Comparison of ENCODE assay signal across 8 cellular contexts in genomic region chr19:46404039-46404883, GRCh38. TPM values are rescaled to one million over a fixed set of nuclear protein-coding genes. Genes with fewer than 3 reads are reported as not detected.
DNase-seq lines count a peak whose midpoint lies in the region; ATAC-seq and TF ChIP-seq lines count a peak whose summit lies in the region.

No MANE protein-coding gene starts in this region.

- no peak for TF ChIP-seq POLR2A in IMR-90 (IDR thresholded peaks at IDR 0.05; ENCODE audit: low read depth, low read length)
- TF ChIP-seq POLR2A in upper lobe of left lung (IDR thresholded peaks at IDR 0.05): no peak

- H3K4me1 ChIP-seq in IMR-90 (ENCODE audit: control insufficient read depth, insufficient read depth, low read length): peaks cover 13% of the 10 kb centered on the region
- peaks cover 0 to 9% of the 10 kb centered on the region in 2 donors for H3K4me1 ChIP-seq in duodenal mucosa (ENCODE audit: control insufficient read depth in 1 of 2, insufficient read depth in 2 of 2, low read length in 2 of 2)
- peaks cover 24% of the 10 kb centered on the region for H3K4me1 ChIP-seq in mesenchymal stem cell (ENCODE audit: control insufficient read depth, insufficient read depth, low read depth, low read length)
- peaks cover 17 to 36% (median 25%) of the 10 kb centered on the region in 4 donors for H3K4me1 ChIP-seq in upper lobe of left lung

- H3K56ac ChIP-seq in IMR-90 (ENCODE audit: extremely low read depth, insufficient read depth, low read length): no peak overlapping the region

- POLR2A ChIA-PET in IMR-90 (lab: Charles Lee; ENCODE audit: unreplicated experiment): no interaction called here

- no peak overlapping the region for H3K23ac ChIP-seq in IMR-90 (ENCODE audit: low read depth, low read length)
- peak overlapping the region in 1 of 2 experiments; percentile 48 for H3K23ac ChIP-seq in mesenchymal stem cell (ENCODE audit: low read length in 2 of 2)

- TF ChIP-seq CTCF in AG09309 (IDR thresholded peaks at IDR 0.05; ENCODE audit: control insufficient read depth, insufficient read depth, low read depth, low read length, missing control alignments) (peak; percentile 14), IMR-90 (conservative IDR thresholded peaks at IDR 0.05; ENCODE audit: low read depth, low read length) (peak; percentile 27; the same call in 1 of the 2 replicates), upper lobe of left lung (IDR thresholded peaks at IDR 0.05) (no peak)

- H3K9me3 ChIP-seq in IMR-90 (ENCODE audit: control insufficient read depth, insufficient read depth, low read length) (no peaks in the 10 kb centered on the region), duodenal mucosa (ENCODE audit: control insufficient read depth in 1 of 2, low read length in 2 of 2) (no peaks in the 10 kb centered on the region), mesenchymal stem cell (ENCODE audit: control insufficient read depth, low read length) (no peaks in the 10 kb centered on the region), upper lobe of left lung (no peaks in the 10 kb centered on the region)

- H3K18ac ChIP-seq in IMR-90 (ENCODE audit: low read depth, low read length): no peak overlapping the region
- H3K18ac ChIP-seq in mesenchymal stem cell (ENCODE audit: low read depth in 1 of 2, low read length in 2 of 2): peak overlapping the region; percentile 65 to 67

- 0 out of 2 replicates have a peak overlapping the region, but pooled peaks have one; percentile 26 for H3K9ac ChIP-seq in IMR-90 (ENCODE audit: low read depth, low read length)
- peak overlapping the region; percentile 64 to 73 for H3K9ac ChIP-seq in duodenal mucosa (ENCODE audit: low read depth in 1 of 2, low read length in 2 of 2)
- peak overlapping the region; percentile 77 for H3K9ac ChIP-seq in mesenchymal stem cell (ENCODE audit: low read length)

- H3K4me3 ChIP-seq in AG09309 (ENCODE audit: control insufficient read depth, low read depth, low read length) (peak overlapping the region; percentile 20), IMR-90 (ENCODE audit: insufficient read depth, low read depth, low read length) (no peak overlapping the region), duodenal mucosa (ENCODE audit: low read depth in 1 of 2, low read length in 2 of 2) (peak overlapping the region; percentile 74 to 84), mesenchymal stem cell (ENCODE audit: insufficient read depth in 1 of 2, low read depth in 1 of 2, low read length in 2 of 2) (peak overlapping the region; percentile 49 to 77), upper lobe of left lung (peak overlapping the region in 3 of 4 donors; percentile 27 to 47 (median 45))

- H3K27ac ChIP-seq in IMR-90 (ENCODE audit: insufficient read depth, low read length) (no peak overlapping the region), duodenal mucosa (ENCODE audit: low read depth, low read length) (peak overlapping the region; percentile 10), mesenchymal stem cell (ENCODE audit: low read length, poor library complexity, severe bottlenecking) (peak overlapping the region; percentile 64), upper lobe of left lung (peak overlapping the region; percentile 17 to 54 (median 38))

- H3K14ac ChIP-seq in IMR-90 (replicated peaks; ENCODE audit: low read depth, low read length): 0 out of 2 replicates have a peak overlapping the region, but pooled peaks have one; percentile 61
- H3K14ac ChIP-seq in mesenchymal stem cell (ENCODE audit: low read length in 2 of 2): peak overlapping the region in 1 of 2 experiments; percentile 86

- TF ChIP-seq EP300 in upper lobe of left lung (IDR thresholded peaks at IDR 0.05): no peak

- H3K79me1 ChIP-seq in IMR-90 (ENCODE audit: low read depth in 1 of 2, low read length in 2 of 2): 0 out of 4 replicates have a peak, but pooled peaks cover 0 to 4% of the 10 kb centered on the region in 2 experiments
- peaks cover 2% of the 10 kb centered on the region for H3K79me1 ChIP-seq in mesenchymal stem cell (replicated peaks; ENCODE audit: low read length, poor library complexity, severe bottlenecking)

- H4K20me1 ChIP-seq in IMR-90 (ENCODE audit: insufficient read depth, low read length): no peaks in the 10 kb centered on the region; the same call in 1 of the 2 replicates

- H3K27me3 ChIP-seq in IMR-90 (ENCODE audit: control insufficient read depth, insufficient read depth, low read length) (peaks cover 4% of the 10 kb centered on the region; the same call in 1 of the 2 replicates), duodenal mucosa (ENCODE audit: control insufficient read depth in 1 of 2, insufficient read depth in 2 of 2, low read length in 2 of 2) (peaks cover 17 to 22% of the 10 kb centered on the region in 2 donors), mesenchymal stem cell (ENCODE audit: control insufficient read depth in 1 of 2, insufficient read depth in 1 of 2, low read length in 2 of 2) (peaks cover 0 to 26% of the 10 kb centered on the region in 2 experiments), upper lobe of left lung (peaks cover 0 to 7% (median 4%) of the 10 kb centered on the region in 4 donors)

- H3K9me1 ChIP-seq in IMR-90 (ENCODE audit: insufficient read depth, low read length): peaks cover 3% of the 10 kb centered on the region; the same call in 1 of the 2 replicates

- H2BK5ac ChIP-seq in IMR-90 (ENCODE audit: low read depth, low read length, poor library complexity, severe bottlenecking) (no peak overlapping the region), mesenchymal stem cell (ENCODE audit: low read depth, low read length, poor library complexity, severe bottlenecking) (no peak overlapping the region)

- in situ Hi-C loops in IMR-90 (cut with MboI; ENCODE audit: low sequenced_read_pairs): loop anchor here (5.0 kb wide), 1 partner anchor 83 kb away; no protein-coding TSS in a partner anchor

- peak overlapping the region; percentile 20; the same call in 1 of the 2 replicates for H3K4me2 ChIP-seq in IMR-90 (ENCODE audit: low read depth, low read length)
- H3K4me2 ChIP-seq in mesenchymal stem cell (ENCODE audit: low read length, poor library complexity, severe bottlenecking): peak overlapping the region; percentile 84

- ATAC-seq in IMR-90 (ENCODE audit: low read depth) (peak; percentile 50; the same call in 1 of the 2 replicates), upper lobe of left lung (ENCODE audit: low FRiP score in 2 of 2) (peak; percentile 50 to 75)
- no peak for ATAC-seq in activated CD4-positive, CD25-positive, alpha-beta regulatory T cell treated with anti-CD3 and anti-CD28 coated beads, Interleukin-2, amount 50 U/mL, for 24 hours

- H2AFZ ChIP-seq in IMR-90 (replicated peaks; ENCODE audit: low read length, poor library complexity) (peak overlapping the region; percentile 87), mesenchymal stem cell (ENCODE audit: low read depth, low read length) (peak overlapping the region; percentile 7)

- H3K36me3 ChIP-seq in IMR-90 (ENCODE audit: control insufficient read depth, insufficient read depth, low read length) (0 out of 2 replicates have a peak, but pooled peaks cover 2% of the 10 kb centered on the region), duodenal mucosa (ENCODE audit: control insufficient read depth in 1 of 2, insufficient read depth in 2 of 2, low read length in 2 of 2) (no peaks in the 10 kb centered on the region), mesenchymal stem cell (ENCODE audit: control insufficient read depth in 1 of 2, insufficient read depth in 2 of 2, low read depth in 1 of 2, low read length in 2 of 2) (no peaks in the 10 kb centered on the region), upper lobe of left lung (no peaks in the 10 kb centered on the region)

- peak overlapping the region; percentile 24; the same call in 1 of the 2 replicates for H4K5ac ChIP-seq in IMR-90 (ENCODE audit: low read depth, low read length)

- WGBS in IMR-90 (ENCODE audit: extremely low coverage in 2 of 2, insufficient read length in 1 of 2), 2 experiments: 18% methylated on average over 11 of the region's 42 CpGs; no CpG with 5 or more reads in 1 of the 2 experiments
- WGBS in mesenchymal stem cell: 6% methylated on average over 42 of the region's 42 CpGs
- 4 to 7% methylated on average over 29 to 41 of the region's 42 CpGs for WGBS in upper lobe of left lung, 2 donors

- H2BK120ac ChIP-seq in IMR-90 (ENCODE audit: low read depth, low read length) (peak overlapping the region; percentile 10; the same call in 1 of the 2 replicates), mesenchymal stem cell (ENCODE audit: low read depth, low read length) (peak overlapping the region; percentile 65)

- TF ChIP-seq RAD21 in IMR-90 (IDR thresholded peaks at IDR 0.05; ENCODE audit: low read length): no peak

- no peak overlapping the region for H2BK15ac ChIP-seq in IMR-90 (ENCODE audit: low read depth, low read length)
- no peak overlapping the region for H2BK15ac ChIP-seq in mesenchymal stem cell (ENCODE audit: low read depth, poor library complexity, severe bottlenecking)

- intact Hi-C loops in IMR-90 (cut with micrococcal nuclease): no loop called here

- no peak overlapping the region for H2BK20ac ChIP-seq in IMR-90 (ENCODE audit: low read depth, low read length)

- CTCF ChIA-PET in IMR-90 (lab: Yijun Ruan, JAX): no interaction called here

- peak overlapping the region; percentile 75 to 84; a peak in 3 of 4 replicates for H4K8ac ChIP-seq in IMR-90 (ENCODE audit: low read depth in 2 of 2, low read length in 2 of 2)
- peak overlapping the region; percentile 95 for H4K8ac ChIP-seq in mesenchymal stem cell (ENCODE audit: low read length)

- H3K4ac ChIP-seq in IMR-90 (ENCODE audit: low read depth, low read length) (peak overlapping the region; percentile 69), mesenchymal stem cell (ENCODE audit: low read depth in 1 of 2, low read length in 2 of 2) (peak overlapping the region in 1 of 2 experiments; percentile 88)

- BruUV-seq in IMR-90 (replicated peaks; lab: Mats Ljungman, UMichigan): no TSS peak

- peak overlapping the region; percentile 63 for H2AK9ac ChIP-seq in IMR-90 (replicated peaks; ENCODE audit: low read depth, low read length, poor library complexity)

- H4K91ac ChIP-seq in IMR-90 (ENCODE audit: insufficient read depth, low read depth, low read length) (no peak overlapping the region), mesenchymal stem cell (ENCODE audit: low read length) (peak overlapping the region; percentile 48)

- H2AK5ac ChIP-seq in IMR-90 (ENCODE audit: low read depth, low read length) (no peak overlapping the region), mesenchymal stem cell (ENCODE audit: low read length, severe bottlenecking) (no peak overlapping the region)

- peak overlapping the region; percentile 9 to 68 for H2BK12ac ChIP-seq in mesenchymal stem cell (ENCODE audit: low read length in 2 of 2)

- dilution Hi-C loops in IMR-90 (cut with HindIII; ENCODE audit: low sequenced_read_pairs, unreplicated experiment): no loop called here

- DNase-seq in AG09309 (ENCODE audit: low read depth) (no peak), IMR-90 (peak; percentile 31), mesenchymal stem cell (peak; percentile 74), upper lobe of left lung (peak; percentile 40 to 86)
- DNase-seq in stimulated activated CD4-positive, alpha-beta T cell treated with anti-CD3 and anti-CD28 coated beads, Interleukin-1b, Interleukin-23, amount 100 ng/mL, for 48 hours: no peak
- DNase-seq in stimulated activated CD4-positive, alpha-beta T cell treated with anti-CD3 and anti-CD28 coated beads, Interleukin-12 subunit alpha, Interleukin-12 subunit beta, amount 100 ng/mL, for 4 hours: no peak

RNA-seq across cellular contexts. Expression of gene CCDC8, which starts 9.1 kb away (rescaled TPM):
- 10.2 and 10.3 TPM in 2 replicates for total RNA-seq in IMR-90 (2012; rRNA removed)
- 8.9 and 9.3 TPM in 2 replicates for polyA plus RNA-seq in IMR-90 (2012; rRNA removed)
- polyA plus RNA-seq in IMR-90 (2012; cell fraction: cytosol; rRNA removed): 5.5 and 8.8 TPM in 2 replicates
- 3.7 and 4.1 TPM in 2 replicates for polyA plus RNA-seq in IMR-90 (2012; cell fraction: nucleus; rRNA removed; ENCODE audit: low replicate concordance)
- polyA plus RNA-seq in mesenchymal stem cell (2013, experiment 1 of 2): 17.9 TPM
- polyA plus RNA-seq in mesenchymal stem cell (2013, experiment 2 of 2): 17.9 TPM
- 10 to 100 TPM in 2 of 6 donors, 1 to 10 TPM in 4; 6.0 to 14.3 (median 8.3) TPM for total RNA-seq in upper lobe of left lung

RNA-seq across cellular contexts. Expression of gene PNMA8C, which starts 24.5 kb away (rescaled TPM):
- total RNA-seq in IMR-90 (2012; rRNA removed) (under 0.01 and 0.18 TPM in 2 replicates), upper lobe of left lung (under 1 TPM in 2 of 6 donors, not detected in 4; under 0.01 to 0.27 TPM)
- polyA plus RNA-seq in IMR-90 (2012; rRNA removed): 0.09 TPM in 1 of 2 replicates, not detected in the other
- 0.03 TPM in 1 of 2 replicates, not detected in the other for polyA plus RNA-seq in IMR-90 (2012; cell fraction: cytosol; rRNA removed)
- 0.03 and 0.13 TPM in 2 replicates for polyA plus RNA-seq in IMR-90 (2012; cell fraction: nucleus; rRNA removed; ENCODE audit: low replicate concordance)
- polyA plus RNA-seq in mesenchymal stem cell (2013, experiment 1 of 2): 0.03 TPM
- 0.03 TPM for polyA plus RNA-seq in mesenchymal stem cell (2013, experiment 2 of 2)

RNA-seq across cellular contexts. Expression of gene PPP5C, which starts 57.4 kb away (rescaled TPM):
- total RNA-seq in IMR-90 (2012; rRNA removed): 68.9 and 80.5 TPM in 2 replicates
- polyA plus RNA-seq in IMR-90 (2012; rRNA removed): 128 and 133 TPM in 2 replicates
- polyA plus RNA-seq in IMR-90 (2012; cell fraction: cytosol; rRNA removed): 103 and 109 TPM in 2 replicates
- polyA plus RNA-seq in IMR-90 (2012; cell fraction: nucleus; rRNA removed; ENCODE audit: low replicate concordance): 214 and 279 TPM in 2 replicates
- 67.1 TPM for polyA plus RNA-seq in mesenchymal stem cell (2013, experiment 1 of 2)
- 63.7 TPM for polyA plus RNA-seq in mesenchymal stem cell (2013, experiment 2 of 2)
- 100 to 1,000 TPM in 1 of 6 donors, 10 to 100 TPM in 5; 54.7 to 120 (median 66.0) TPM for total RNA-seq in upper lobe of left lung

Comparison
In these comparisons a context has a peak if more than half of its experiments do, and no peak if none do; other contexts are left out.
1. DNase-seq: peak in IMR-90 (single experiment), mesenchymal stem cell (single experiment) and upper lobe of left lung (2 of 2); none in AG09309 (single experiment), stimulated activated CD4-positive, alpha-beta T cell treated with anti-CD3 and anti-CD28 coated beads, Interleukin-1b, Interleukin-23, amount 100 ng/mL, for 48 hours (single experiment) and stimulated activated CD4-positive, alpha-beta T cell treated with anti-CD3 and anti-CD28 coated beads, Interleukin-12 subunit alpha, Interleukin-12 subunit beta, amount 100 ng/mL, for 4 hours (single experiment).
2. CTCF ChIP-seq: peak in AG09309 (single experiment) and IMR-90 (single experiment); none in upper lobe of left lung (0 of 6).
3. ATAC-seq: peak in IMR-90 (single experiment) and upper lobe of left lung (2 of 2); none in activated CD4-positive, CD25-positive, alpha-beta regulatory T cell treated with anti-CD3 and anti-CD28 coated beads, Interleukin-2, amount 50 U/mL, for 24 hours (0 of 2).
4. H3K9ac ChIP-seq: peak in every context shown above with its lines; median percentile 77 in mesenchymal stem cell; 68 in duodenal mucosa; 26 in IMR-90.